20 cellular contexts compared by ENCODE assay signal in the genomic region with DNA sequence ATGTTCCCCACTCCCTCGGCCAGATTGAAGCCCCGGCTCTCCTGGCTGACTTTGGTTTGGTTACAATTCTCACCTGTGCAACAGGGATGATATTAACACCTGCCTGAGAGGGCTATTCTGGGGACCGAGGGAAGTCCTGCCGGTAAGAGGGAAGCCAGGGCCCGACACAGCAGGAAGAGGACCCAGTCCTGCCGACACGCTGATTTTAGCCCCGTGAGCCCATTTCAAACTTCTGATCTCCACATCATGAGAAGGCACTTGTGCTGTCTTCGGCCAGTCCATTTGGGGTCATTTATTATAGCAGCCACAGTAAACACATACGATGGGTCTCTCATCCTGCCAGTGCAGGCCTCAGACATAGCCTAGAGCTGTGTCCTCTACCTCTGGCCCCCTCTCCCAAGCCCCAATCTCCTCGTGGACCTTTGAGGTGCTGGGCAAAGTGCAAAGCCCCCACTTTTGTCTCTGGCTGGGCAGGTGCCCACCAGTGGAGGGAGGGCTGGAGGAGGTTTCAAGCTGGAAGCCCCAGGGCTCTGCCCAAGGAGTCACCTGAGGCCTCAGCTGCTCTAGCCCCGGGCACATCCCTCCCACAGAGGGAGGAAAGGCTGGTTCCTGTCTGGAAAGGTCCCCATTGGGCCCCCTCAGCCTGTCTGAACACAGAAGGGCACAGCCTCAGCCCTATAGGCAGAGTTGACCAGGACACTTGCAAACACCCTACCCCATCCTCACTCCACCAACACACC. TPM values are rescaled to one million over a fixed set of nuclear protein-coding genes. Genes with fewer than 3 reads are reported as not detected.
"Had no signal": no experiment of that assay in that cellular context is flagged by ENCODE, and none has a peak within 500 bp of the region (broad histone marks: within the 10 kb centered on the region; RNA-seq: fewer than 3 reads in every experiment).

No MANE protein-coding gene starts in this region.

- ATAC-seq: activated CD8-positive, alpha-beta T cell treated with anti-CD3 and anti-CD28 coated beads for 36 hours; body of pancreas; gastroesophageal sphincter; heart left ventricle; right lobe of liver; stimulated activated memory B cell treated with anti-CD40 and anti-IgM and Interleukin-4, amounts not matched to agents 10 μg/mL and 1 μg/mL and 100 μg/mL, for 72 hours had no signal

- H3K27ac ChIP-seq: body of pancreas, gastroesophageal sphincter, heart left ventricle, neural progenitor cell, ovary, right lobe of liver, thoracic aorta had no signal

- H3K4me3 Mint-ChIP-seq: activated CD8-positive, alpha-beta T cell treated with anti-CD3 and anti-CD28 coated beads for 36 hours; activated T-helper 1 cell treated with anti-CD3 and anti-CD28 coated beads, Interleukin-12 subunit alpha, Interleukin-12 subunit beta, Interleukin-2, Interleukin-4 antibody, amounts not matched to agents 30 ng/mL and 10 ng/mL and 1 ng/mL, durations not matched to agents 14 hours and 24 hours and 36 hours; neural progenitor cell; stimulated activated memory B cell treated with anti-CD40 and anti-IgM and Interleukin-4, amounts not matched to agents 10 μg/mL and 1 μg/mL and 100 μg/mL, for 72 hours; T-helper 2 cell treated with Interferon-gamma antibody and Interleukin-4, amounts not matched to agents 5 μg/mL and 100 μg/mL, for 36 hours had no signal

- H3K27me3 ChIP-seq: body of pancreas, neural progenitor cell, ovary, right lobe of liver had no signal

- H3K4me3 ChIP-seq: body of pancreas, gastroesophageal sphincter, heart left ventricle, neural progenitor cell, ovary, right lobe of liver, thoracic aorta had no signal

- H3K9me3 Mint-ChIP-seq: activated CD8-positive, alpha-beta T cell treated with anti-CD3 and anti-CD28 coated beads for 36 hours; activated T-helper 1 cell treated with anti-CD3 and anti-CD28 coated beads, Interleukin-12 subunit alpha, Interleukin-12 subunit beta, Interleukin-2, Interleukin-4 antibody, amounts not matched to agents 30 ng/mL and 10 ng/mL and 1 ng/mL, durations not matched to agents 14 hours and 24 hours and 36 hours; neural progenitor cell; stimulated activated memory B cell treated with anti-CD40 and anti-IgM and Interleukin-4, amounts not matched to agents 10 μg/mL and 1 μg/mL and 100 μg/mL, for 72 hours; T-helper 2 cell treated with Interferon-gamma antibody and Interleukin-4, amounts not matched to agents 5 μg/mL and 100 μg/mL, for 36 hours had no signal

- H3K4me1 Mint-ChIP-seq: stimulated activated memory B cell treated with anti-CD40 and anti-IgM and Interleukin-4, amounts not matched to agents 10 μg/mL and 1 μg/mL and 100 μg/mL, for 72 hours had no signal

- H3K27ac Mint-ChIP-seq: activated CD8-positive, alpha-beta T cell treated with anti-CD3 and anti-CD28 coated beads for 36 hours; activated T-helper 1 cell treated with anti-CD3 and anti-CD28 coated beads, Interleukin-12 subunit alpha, Interleukin-12 subunit beta, Interleukin-2, Interleukin-4 antibody, amounts not matched to agents 30 ng/mL and 10 ng/mL and 1 ng/mL, durations not matched to agents 14 hours and 24 hours and 36 hours; stimulated activated memory B cell treated with anti-CD40 and anti-IgM and Interleukin-4, amounts not matched to agents 10 μg/mL and 1 μg/mL and 100 μg/mL, for 72 hours; T-helper 2 cell treated with Interferon-gamma antibody and Interleukin-4, amounts not matched to agents 5 μg/mL and 100 μg/mL, for 36 hours had no signal

- H3K4me1 ChIP-seq: body of pancreas, gastroesophageal sphincter, heart left ventricle, right lobe of liver had no signal

- H3K27me3 Mint-ChIP-seq: activated CD8-positive, alpha-beta T cell treated with anti-CD3 and anti-CD28 coated beads for 36 hours had no signal

- H3K36me3 Mint-ChIP-seq: neural progenitor cell; stimulated activated memory B cell treated with anti-CD40 and anti-IgM and Interleukin-4, amounts not matched to agents 10 μg/mL and 1 μg/mL and 100 μg/mL, for 72 hours had no signal

- H3K9me3 ChIP-seq: body of pancreas, gastroesophageal sphincter, heart left ventricle, ovary, right lobe of liver, thoracic aorta had no signal

- H3K36me3 ChIP-seq: gastroesophageal sphincter, heart left ventricle, neural progenitor cell, ovary, right lobe of liver, thoracic aorta had no signal

- DNase-seq: activated CD4-positive, alpha-beta T cell treated with anti-CD3 and anti-CD28 coated beads for 48 hours; activated CD8-positive, alpha-beta T cell treated with anti-CD3 and anti-CD28 coated beads for 36 hours; activated naive CD4-positive, alpha-beta T cell; caudate nucleus; stimulated activated CD4-positive, alpha-beta T cell treated with anti-CD3 and anti-CD28 coated beads, Interleukin-4, amount 100 ng/mL, for 4 hours had no signal

RNA-seq across cellular contexts. Expression of gene FGF3, which starts 59.1 kb away (rescaled TPM):
- total RNA-seq: activated CD8-positive, alpha-beta T cell treated with anti-CD3 and anti-CD28 coated beads for 36 hours; activated T-helper 1 cell treated with anti-CD3 and anti-CD28 coated beads, Interleukin-12 subunit alpha, Interleukin-12 subunit beta, Interleukin-2, Interleukin-4 antibody, amounts not matched to agents 30 ng/mL and 10 ng/mL and 1 ng/mL, durations not matched to agents 14 hours and 24 hours and 36 hours; body of pancreas; gastroesophageal sphincter; heart left ventricle; mononuclear cell; ovary; pulmonary artery endothelial cell; right lobe of liver; SK-MEL-5; thoracic aorta; urinary bladder had no signal
- polyA plus RNA-seq: esophagus, heart left ventricle, ovary, urinary bladder had no signal
